8 cellular contexts compared by ENCODE assay signal in the genomic region with DNA sequence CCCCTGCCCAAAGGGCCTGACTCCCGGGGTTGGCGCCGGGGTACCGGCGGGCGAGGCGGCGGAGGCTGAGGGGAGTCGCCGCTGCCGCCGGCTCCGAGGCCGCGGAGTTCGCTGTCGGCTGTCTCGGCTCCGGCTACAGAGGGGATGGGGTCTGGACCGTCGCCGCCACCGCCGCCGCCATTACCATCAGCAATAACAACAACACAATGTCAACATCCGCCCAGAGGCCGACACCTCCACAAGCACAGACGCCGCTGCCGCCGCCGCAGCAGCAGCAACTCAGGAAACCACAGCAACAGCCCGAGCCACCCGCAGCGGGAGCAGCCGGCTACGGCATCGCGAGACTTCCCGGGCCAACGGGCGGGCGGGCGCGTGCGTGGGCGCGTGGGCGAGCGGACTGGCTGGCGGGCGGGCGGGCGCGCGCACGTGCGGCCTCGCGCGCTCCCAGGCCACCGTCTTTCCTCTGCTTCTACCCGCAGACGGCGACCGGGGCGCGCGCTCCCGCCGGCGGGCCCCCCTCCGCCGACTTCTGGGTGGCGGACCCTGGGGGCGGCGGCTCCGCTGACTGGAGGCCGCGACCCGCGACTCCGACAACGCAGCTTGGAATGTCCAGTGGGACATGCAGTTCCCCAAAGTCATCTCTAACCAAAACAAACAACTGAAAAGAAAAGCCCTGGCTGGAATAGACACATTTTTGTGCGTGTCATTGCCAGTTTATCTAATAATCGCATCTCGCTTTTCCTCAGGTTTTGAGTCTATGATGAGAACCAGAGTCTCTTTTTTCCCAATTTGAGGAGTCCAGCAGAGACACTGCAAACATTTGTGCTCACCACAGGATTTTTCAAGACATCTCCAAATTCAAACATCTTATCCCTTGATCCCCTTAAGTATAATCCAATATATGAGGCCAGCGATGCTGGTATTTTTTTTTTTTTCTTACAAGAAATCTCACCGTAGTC. TPM values are rescaled to one million over a fixed set of nuclear protein-coding genes. Genes with fewer than 3 reads are reported as not detected.
DNase-seq lines count a peak whose midpoint lies in the region; ATAC-seq and TF ChIP-seq lines count a peak whose summit lies in the region.

A gene (minus strand): TSS at position 289 of the 959 bp plus-strand sequence. CDS start 305 bp downstream, outside the sequence.

- H3K36me3 Mint-ChIP-seq in activated T-helper 2 cell treated with anti-CD3 and anti-CD28 coated beads, Interferon-gamma antibody, Interleukin-2, Interleukin-4, amounts not matched to agents 10 μg/mL and 5 μg/mL and 100 μg/mL, durations not matched to agents 14 hours and 24 hours and 36 hours (ENCODE audit: low read depth): peaks cover 21% of the 10 kb centered on the region
- H3K36me3 Mint-ChIP-seq in naive thymus-derived CD8-positive, alpha-beta T cell: peaks cover 0 to 7% (median 2%) of the 10 kb centered on the region in 3 donors
- H3K36me3 Mint-ChIP-seq in stimulated activated naive B cell treated with anti-CD40 and anti-IgM and Interleukin-4, amounts not matched to agents 10 μg/mL and 1 μg/mL and 100 μg/mL, for 72 hours: peaks cover 0 to 5% of the 10 kb centered on the region in 2 donors

- no peaks in the 10 kb centered on the region for H3K27me3 ChIP-seq in H7 (ENCODE audit: control insufficient read depth, insufficient read depth, low read length)

- ATAC-seq in naive thymus-derived CD8-positive, alpha-beta T cell: peak; percentile 88 to 92
- peak; percentile 94 to 95 for ATAC-seq in stimulated activated naive B cell treated with anti-CD40 and anti-IgM and Interleukin-4, amounts not matched to agents 10 μg/mL and 1 μg/mL and 100 μg/mL, for 72 hours (replicated peaks)

- H3K4me3 ChIP-seq in H7 (ENCODE audit: insufficient read depth, low read depth, low read length) (peak within 1 kb of the TSS; percentile 90), fibroblast of mammary gland (ENCODE audit: control insufficient read depth, low read depth, low read length) (peak within 1 kb of the TSS; percentile 94)

- peak within 1 kb of the TSS; percentile 92 for H3K4me3 Mint-ChIP-seq in activated T-helper 2 cell treated with anti-CD3 and anti-CD28 coated beads, Interferon-gamma antibody, Interleukin-2, Interleukin-4, amounts not matched to agents 10 μg/mL and 5 μg/mL and 100 μg/mL, durations not matched to agents 14 hours and 24 hours and 36 hours (ENCODE audit: low read depth)
- peak within 1 kb of the TSS; percentile 92 to 98 (median 96) for H3K4me3 Mint-ChIP-seq in naive thymus-derived CD8-positive, alpha-beta T cell
- H3K4me3 Mint-ChIP-seq in stimulated activated naive B cell treated with anti-CD40 and anti-IgM and Interleukin-4, amounts not matched to agents 10 μg/mL and 1 μg/mL and 100 μg/mL, for 72 hours: peak within 1 kb of the TSS; percentile 90 to 93

- POLR2A ChIA-PET in naive thymus-derived CD8-positive, alpha-beta T cell (lab: Charles Lee): interaction anchor here (0.6 to 2.9 kb wide), 5 partner anchors 9 to 1352 kb away, joined by 3 to 8 read pairs (median 5); a partner anchor contains a TSS

- peak; percentile 85 for TF ChIP-seq POLR2A in Raji (IDR thresholded peaks at IDR 0.05; ENCODE audit: insufficient read depth, low read depth, low read length)

- H3K27me3 Mint-ChIP-seq in activated T-helper 2 cell treated with anti-CD3 and anti-CD28 coated beads, Interferon-gamma antibody, Interleukin-2, Interleukin-4, amounts not matched to agents 10 μg/mL and 5 μg/mL and 100 μg/mL, durations not matched to agents 14 hours and 24 hours and 36 hours (ENCODE audit: low read depth): peaks cover 3% of the 10 kb centered on the region
- H3K27me3 Mint-ChIP-seq in naive thymus-derived CD8-positive, alpha-beta T cell: no peaks in the 10 kb centered on the region
- no peaks in the 10 kb centered on the region for H3K27me3 Mint-ChIP-seq in stimulated activated naive B cell treated with anti-CD40 and anti-IgM and Interleukin-4, amounts not matched to agents 10 μg/mL and 1 μg/mL and 100 μg/mL, for 72 hours

- no peak for TF ChIP-seq CTCF in fibroblast of mammary gland (conservative IDR thresholded peaks at IDR 0.05; ENCODE audit: control insufficient read depth, insufficient read depth, low read depth, low read length)

- peaks cover 48% of the 10 kb centered on the region for H3K4me1 Mint-ChIP-seq in activated T-helper 2 cell treated with anti-CD3 and anti-CD28 coated beads, Interferon-gamma antibody, Interleukin-2, Interleukin-4, amounts not matched to agents 10 μg/mL and 5 μg/mL and 100 μg/mL, durations not matched to agents 14 hours and 24 hours and 36 hours (ENCODE audit: low read depth)
- H3K4me1 Mint-ChIP-seq in naive thymus-derived CD8-positive, alpha-beta T cell: peaks cover 24 to 49% (median 46%) of the 10 kb centered on the region in 4 donors
- peaks cover 16 to 40% of the 10 kb centered on the region in 2 donors for H3K4me1 Mint-ChIP-seq in stimulated activated naive B cell treated with anti-CD40 and anti-IgM and Interleukin-4, amounts not matched to agents 10 μg/mL and 1 μg/mL and 100 μg/mL, for 72 hours

- DNase-seq in ELF-1 (ENCODE audit: low read depth, low spot score): peak; percentile 95
- DNase-seq in H7: peak; percentile 93
- peak; percentile 87 for DNase-seq in M059J (ENCODE audit: low read depth)
- DNase-seq in activated T-helper 2 cell treated with anti-CD3 and anti-CD28 coated beads, Interferon-gamma antibody, Interleukin-2, Interleukin-4, amounts not matched to agents 10 μg/mL and 5 μg/mL and 100 μg/mL, durations not matched to agents 14 hours and 24 hours and 36 hours (ENCODE audit: low spot score): peak; percentile 96
- peak; percentile 91 for DNase-seq in fibroblast of mammary gland (ENCODE audit: low read depth)
- DNase-seq in naive thymus-derived CD8-positive, alpha-beta T cell: peak; percentile 94 to 99 (median 98)
- DNase-seq in stimulated activated naive B cell treated with anti-CD40 and anti-IgM and Interleukin-4, amounts not matched to agents 10 μg/mL and 1 μg/mL and 100 μg/mL, for 72 hours: peak; percentile 95

- H3K27ac Mint-ChIP-seq in activated T-helper 2 cell treated with anti-CD3 and anti-CD28 coated beads, Interferon-gamma antibody, Interleukin-2, Interleukin-4, amounts not matched to agents 10 μg/mL and 5 μg/mL and 100 μg/mL, durations not matched to agents 14 hours and 24 hours and 36 hours: peak within 1 kb of the TSS; percentile 87
- H3K27ac Mint-ChIP-seq in naive thymus-derived CD8-positive, alpha-beta T cell: peak within 1 kb of the TSS; percentile 96 to 99 (median 98)
- peak within 1 kb of the TSS; percentile 96 for H3K27ac Mint-ChIP-seq in stimulated activated naive B cell treated with anti-CD40 and anti-IgM and Interleukin-4, amounts not matched to agents 10 μg/mL and 1 μg/mL and 100 μg/mL, for 72 hours

- intact Hi-C loops in activated T-helper 2 cell treated with anti-CD3 and anti-CD28 coated beads, Interferon-gamma antibody, Interleukin-2, Interleukin-4, amounts not matched to agents 10 μg/mL and 5 μg/mL and 100 μg/mL, durations not matched to agents 14 hours and 24 hours and 36 hours (cut with micrococcal nuclease): loop anchor here (1.0 to 5.0 kb wide), 7 partner anchors 29 to 1883 kb away; a partner anchor contains a TSS

- no peaks in the 10 kb centered on the region for H3K9me3 Mint-ChIP-seq in activated T-helper 2 cell treated with anti-CD3 and anti-CD28 coated beads, Interferon-gamma antibody, Interleukin-2, Interleukin-4, amounts not matched to agents 10 μg/mL and 5 μg/mL and 100 μg/mL, durations not matched to agents 14 hours and 24 hours and 36 hours
- H3K9me3 Mint-ChIP-seq in naive thymus-derived CD8-positive, alpha-beta T cell: no peaks in the 10 kb centered on the region
- no peaks in the 10 kb centered on the region for H3K9me3 Mint-ChIP-seq in stimulated activated naive B cell treated with anti-CD40 and anti-IgM and Interleukin-4, amounts not matched to agents 10 μg/mL and 1 μg/mL and 100 μg/mL, for 72 hours

- no peaks in the 10 kb centered on the region for H3K36me3 ChIP-seq in H7 (replicated peaks; ENCODE audit: control insufficient read depth, insufficient read depth, low read length)

RNA-seq across cellular contexts. Expression of the gene that starts here (rescaled TPM):
- 14.4 and 18.2 TPM in 2 replicates for total RNA-seq in H7 (2014; rRNA removed; shearing (Covaris generic))
- total RNA-seq in M059J (2014; rRNA removed; shearing (Covaris generic)): 31.4 and 34.8 TPM in 2 replicates
- 18.8 and 22.5 TPM in 2 replicates for total RNA-seq in activated T-helper 2 cell treated with anti-CD3 and anti-CD28 coated beads, Interferon-gamma antibody, Interleukin-2, Interleukin-4, amounts not matched to agents 10 μg/mL and 5 μg/mL and 100 μg/mL, durations not matched to agents 14 hours and 24 hours and 36 hours
- total RNA-seq in naive thymus-derived CD8-positive, alpha-beta T cell: 10 to 100 TPM; 49.4 to 49.5 TPM
- polyA plus RNA-seq in naive thymus-derived CD8-positive, alpha-beta T cell: 10 to 100 TPM; 51.7 to 70.5 (median 53.7) TPM

Comparison
In these comparisons a context has a peak if more than half of its experiments do, and no peak if none do; other contexts are left out.
1. Peak in every context shown above with its lines: DNase-seq, ATAC-seq and H3K4me3 ChIP-seq.